Comparison of ENCODE assay signal across 10 cellular contexts in genomic region chr2:20419007-20419576, GRCh38. TPM values are rescaled to one million over a fixed set of nuclear protein-coding genes. Genes with fewer than 3 reads are reported as not detected.
A peak's percentile ranks its signal among the peaks of the same experiment; 100 is the strongest.
DNase-seq lines count a peak whose midpoint lies in the region; ATAC-seq and TF ChIP-seq lines count a peak whose summit lies in the region.
"Had no signal": no experiment of that assay in that cellular context is flagged by ENCODE, and none has a peak within 500 bp of the region (broad histone marks: within the 10 kb centered on the region; RNA-seq: fewer than 3 reads in every experiment).

No MANE protein-coding gene starts in this region.

- no peak for TF ChIP-seq POLR2A in Peyer's patch (IDR thresholded peaks at IDR 0.05)

- H3K27ac ChIP-seq in Peyer's patch: peak overlapping the region; percentile 39 to 76 (median 58)
- H3K27ac ChIP-seq in mesodermal cell (ENCODE audit: low read depth, low read length, severe bottlenecking): peak overlapping the region; percentile 10
- peak overlapping the region; percentile 26 for H3K27ac ChIP-seq in substantia nigra (ENCODE audit: low read depth, low read length, poor library complexity, severe bottlenecking)
- H3K27ac ChIP-seq in PC-9: no peak overlapping the region

- DNase-seq in Peyer's patch (no peak), fibroblast of gingiva (ENCODE audit: low read depth) (peak; percentile 25), substantia nigra (lab: John Stamatoyannopoulos, UW) (peak in 2 of 49 donors; percentile 5 to 12), PC-9 (no peak), NCI-H748 treated with DMSO at 0.1 percent for 48 hours (lab: John Stamatoyannopoulos, UW) (no peak)
- DNase-seq in activated T-helper 1 cell treated with anti-CD3 and anti-CD28 coated beads, Interleukin-12 subunit alpha, Interleukin-12 subunit beta, Interleukin-2, Interleukin-4 antibody, amounts not matched to agents 30 ng/mL and 10 ng/mL and 1 ng/mL, durations not matched to agents 14 hours and 24 hours and 36 hours (ENCODE audit: low spot score): no peak
- DNase-seq: activated T-cell treated with anti-CD3 and anti-CD28 coated beads, Interleukin-2, amount 50 U/mL, for 72 hours had no signal

- H3K36me3 ChIP-seq in Peyer's patch (no peaks in the 10 kb centered on the region), mesodermal cell (ENCODE audit: control insufficient read depth, insufficient read depth, low read length) (no peaks in the 10 kb centered on the region), PC-9 (ENCODE audit: low read depth) (no peaks in the 10 kb centered on the region)

- 78 to 81% methylated on average over 8 of the region's 8 CpGs for WGBS in mesodermal cell (ENCODE audit: insufficient coverage in 2 of 2), 2 experiments

- ATAC-seq in HG02852 (IDR thresholded peaks at IDR 0.05; ENCODE audit: unreplicated experiment): no peak
- ATAC-seq: activated T-cell treated with anti-CD3 and anti-CD28 coated beads, Interleukin-2, amount 50 U/mL, for 72 hours had no signal

- H3K27me3 ChIP-seq in Peyer's patch: no peaks in the 10 kb centered on the region
- no peaks in the 10 kb centered on the region for H3K27me3 ChIP-seq in PC-9 (ENCODE audit: insufficient read depth, low read depth)

- H3K4me1 ChIP-seq in Peyer's patch: peaks cover 0 to 14% (median under 1%) of the 10 kb centered on the region in 4 donors
- H3K4me1 ChIP-seq in mesodermal cell (ENCODE audit: control insufficient read depth, insufficient read depth, low read length, poor library complexity, severe bottlenecking): peaks cover 14% of the 10 kb centered on the region
- H3K4me1 ChIP-seq in PC-9 (replicated peaks; ENCODE audit: insufficient read depth): 0 out of 2 replicates have a peak, but pooled peaks cover 8% of the 10 kb centered on the region

- CTCF ChIA-PET in PC-9 (lab: Charles Lee): no interaction called here

- H3K27ac Mint-ChIP-seq in activated T-helper 1 cell treated with anti-CD3 and anti-CD28 coated beads, Interleukin-12 subunit alpha, Interleukin-12 subunit beta, Interleukin-2, Interleukin-4 antibody, amounts not matched to agents 30 ng/mL and 10 ng/mL and 1 ng/mL, durations not matched to agents 14 hours and 24 hours and 36 hours: no peak overlapping the region
- H3K27ac Mint-ChIP-seq: activated T-cell treated with anti-CD3 and anti-CD28 coated beads, Interleukin-2, amount 50 U/mL, for 72 hours had no signal

- no TSS peak for BruUV-seq in PC-9 (replicated peaks; lab: Mats Ljungman, UMichigan)

- H3K4me3 Mint-ChIP-seq in activated T-helper 1 cell treated with anti-CD3 and anti-CD28 coated beads, Interleukin-12 subunit alpha, Interleukin-12 subunit beta, Interleukin-2, Interleukin-4 antibody, amounts not matched to agents 30 ng/mL and 10 ng/mL and 1 ng/mL, durations not matched to agents 14 hours and 24 hours and 36 hours: no peak overlapping the region
- H3K4me3 Mint-ChIP-seq: activated T-cell treated with anti-CD3 and anti-CD28 coated beads, Interleukin-2, amount 50 U/mL, for 72 hours had no signal

- H3F3A ChIP-seq in PC-9 (ENCODE audit: insufficient read depth, low read depth): no peaks in the 10 kb centered on the region; the same call in 1 of the 2 replicates

- no peaks in the 10 kb centered on the region for H3K79me2 ChIP-seq in PC-9 (ENCODE audit: low read depth)

- H3K4me3 ChIP-seq in Peyer's patch: no peak overlapping the region
- H3K4me3 ChIP-seq in mesodermal cell (ENCODE audit: extremely low read depth, insufficient read depth, low read length, poor library complexity, severe bottlenecking): no peak overlapping the region
- H3K4me3 ChIP-seq in PC-9: no peak overlapping the region
- H3K4me3 ChIP-seq: skin epidermis had no signal

- H3K27me3 Mint-ChIP-seq in activated T-helper 1 cell treated with anti-CD3 and anti-CD28 coated beads, Interleukin-12 subunit alpha, Interleukin-12 subunit beta, Interleukin-2, Interleukin-4 antibody, amounts not matched to agents 30 ng/mL and 10 ng/mL and 1 ng/mL, durations not matched to agents 14 hours and 24 hours and 36 hours (ENCODE audit: insufficient read depth): peaks cover 19% of the 10 kb centered on the region

- H4K20me1 ChIP-seq in PC-9 (ENCODE audit: insufficient read depth): no peaks in the 10 kb centered on the region

- peaks cover 8% of the 10 kb centered on the region for H3K4me1 Mint-ChIP-seq in activated T-helper 1 cell treated with anti-CD3 and anti-CD28 coated beads, Interleukin-12 subunit alpha, Interleukin-12 subunit beta, Interleukin-2, Interleukin-4 antibody, amounts not matched to agents 30 ng/mL and 10 ng/mL and 1 ng/mL, durations not matched to agents 14 hours and 24 hours and 36 hours (ENCODE audit: low read depth)

- intact Hi-C loops in PC-9 (cut with micrococcal nuclease; ENCODE audit: unreplicated experiment): no loop called here
- intact Hi-C loops in activated T-helper 1 cell treated with anti-CD3 and anti-CD28 coated beads, Interleukin-12 subunit alpha, Interleukin-12 subunit beta, Interleukin-2, Interleukin-4 antibody, amounts not matched to agents 30 ng/mL and 10 ng/mL and 1 ng/mL, durations not matched to agents 14 hours and 24 hours and 36 hours (cut with micrococcal nuclease): no loop called here

- no peak for TF ChIP-seq CTCF in Peyer's patch (IDR thresholded peaks at IDR 0.05)
- no peak for TF ChIP-seq CTCF in PC-9 (conservative IDR thresholded peaks at IDR 0.05)

- H3K4me2 ChIP-seq in PC-9: no peak overlapping the region

- no peak overlapping the region for H2AFZ ChIP-seq in PC-9

- no peaks in the 10 kb centered on the region for H3K36me3 Mint-ChIP-seq in activated T-helper 1 cell treated with anti-CD3 and anti-CD28 coated beads, Interleukin-12 subunit alpha, Interleukin-12 subunit beta, Interleukin-2, Interleukin-4 antibody, amounts not matched to agents 30 ng/mL and 10 ng/mL and 1 ng/mL, durations not matched to agents 14 hours and 24 hours and 36 hours (ENCODE audit: low read depth)

- no peaks in the 10 kb centered on the region for H3K9me2 ChIP-seq in PC-9 (ENCODE audit: insufficient read depth)

- H3K9me3 Mint-ChIP-seq in activated T-helper 1 cell treated with anti-CD3 and anti-CD28 coated beads, Interleukin-12 subunit alpha, Interleukin-12 subunit beta, Interleukin-2, Interleukin-4 antibody, amounts not matched to agents 30 ng/mL and 10 ng/mL and 1 ng/mL, durations not matched to agents 14 hours and 24 hours and 36 hours: no peaks in the 10 kb centered on the region
- H3K9me3 Mint-ChIP-seq: activated T-cell treated with anti-CD3 and anti-CD28 coated beads, Interleukin-2, amount 50 U/mL, for 72 hours had no signal

- H3K9me3 ChIP-seq in Peyer's patch (no peaks in the 10 kb centered on the region), mesodermal cell (ENCODE audit: control insufficient read depth, low read length) (no peaks in the 10 kb centered on the region), PC-9 (ENCODE audit: insufficient read depth, low read depth) (no peaks in the 10 kb centered on the region)

- POLR2A ChIA-PET in PC-9 (lab: Charles Lee; ENCODE audit: unreplicated experiment): interaction anchor here (0.6 kb wide), 1 partner anchor 232 kb away, joined by 4 read pairs; no protein-coding TSS in a partner anchor

RNA-seq across cellular contexts. Expression of gene RHOB, which starts 27.8 kb away (rescaled TPM):
- 100 to 1,000 TPM in 3 of 4 donors, 10 to 100 TPM in 1; 61.6 to 488 (median 202) TPM for total RNA-seq in Peyer's patch
- 198 TPM for polyA plus RNA-seq in mesodermal cell (2013, experiment 1 of 2)
- 134 TPM for polyA plus RNA-seq in mesodermal cell (2013, experiment 2 of 2)
- 39.3 and 44.4 TPM in 2 replicates for total RNA-seq in PC-9 (2021)
- total RNA-seq in activated T-helper 1 cell treated with anti-CD3 and anti-CD28 coated beads, Interleukin-12 subunit alpha, Interleukin-12 subunit beta, Interleukin-2, Interleukin-4 antibody, amounts not matched to agents 30 ng/mL and 10 ng/mL and 1 ng/mL, durations not matched to agents 14 hours and 24 hours and 36 hours: 27.6 and 29.6 TPM in 2 replicates
